Comparison of ENCODE assay signal across 8 cellular contexts in genomic region chr6:5259428-5259827, GRCh38. TPM values are rescaled to one million over a fixed set of nuclear protein-coding genes. Genes with fewer than 3 reads are reported as not detected.
DNase-seq lines count a peak whose midpoint lies in the region; ATAC-seq and TF ChIP-seq lines count a peak whose summit lies in the region.

No MANE protein-coding gene starts in this region.

- ATAC-seq in activated B cell treated with CpG ODN at 0.5 μM for 24 hours (ENCODE audit: low read depth), result no peak
- ATAC-seq in HG02981 (IDR thresholded peaks at IDR 0.05; ENCODE audit: unreplicated experiment), result no peak

- peak overlapping the region; percentile 95 for H3K27ac ChIP-seq in subcutaneous abdominal adipose tissue (ENCODE audit: low read depth, low read length)

- H3K36me3 ChIP-seq in iPS-15b (ENCODE audit: control insufficient read depth, insufficient read depth, low read length) (peaks cover 7% of the 10 kb centered on the region), subcutaneous abdominal adipose tissue (ENCODE audit: control insufficient read depth in 5 of 5, insufficient read depth in 5 of 5, low read length in 5 of 5) (peaks cover 0 to 3% (median 0%) of the 10 kb centered on the region in 5 donors)

- peak overlapping the region; percentile 97 for H3K4me3 Mint-ChIP-seq in activated T-cell treated with anti-CD3 and anti-CD28 coated beads, Interleukin-2, amount 50 U/mL, for 24 hours
- peak overlapping the region; percentile 98 for H3K4me3 Mint-ChIP-seq in activated B cell treated with CpG ODN at 0.5 μM for 24 hours

- peaks cover 45% of the 10 kb centered on the region for H3K4me1 Mint-ChIP-seq in activated T-cell treated with anti-CD3 and anti-CD28 coated beads, Interleukin-2, amount 50 U/mL, for 24 hours (ENCODE audit: low read depth)
- peaks cover 25% of the 10 kb centered on the region for H3K4me1 Mint-ChIP-seq in activated B cell treated with CpG ODN at 0.5 μM for 24 hours

- H3K27me3 ChIP-seq in iPS-15b (ENCODE audit: control insufficient read depth, insufficient read depth, low read length) (no peaks in the 10 kb centered on the region), subcutaneous abdominal adipose tissue (ENCODE audit: control insufficient read depth in 5 of 5, insufficient read depth in 4 of 5, low read length in 5 of 5) (no peaks in the 10 kb centered on the region)

- POLR2A ChIA-PET in activated B cell treated with CpG ODN at 0.5 μM for 24 hours (lab: Charles Lee), result interaction anchor here (0.7 to 2.8 kb wide), 2 partner anchors 29 to 43 kb away, joined by 3 to 37 read pairs; no protein-coding TSS in a partner anchor

- peak overlapping the region; percentile 78 for H3K4me3 ChIP-seq in iPS-15b (ENCODE audit: low read depth, low read length)
- H3K4me3 ChIP-seq in subcutaneous abdominal adipose tissue (ENCODE audit: low read depth in 1 of 5, low read length in 5 of 5), result peak overlapping the region in 3 of 5 donors; percentile 89 to 94 (median 92)

- intact Hi-C loops in activated B cell treated with CpG ODN at 0.5 μM for 24 hours (cut with micrococcal nuclease), result no loop called here

- no peaks in the 10 kb centered on the region for H3K9me3 ChIP-seq in iPS-15b (ENCODE audit: control insufficient read depth, insufficient read depth, low read length)
- no peaks in the 10 kb centered on the region for H3K9me3 ChIP-seq in subcutaneous abdominal adipose tissue (ENCODE audit: control insufficient read depth in 5 of 5, low read length in 5 of 5)

- no peak overlapping the region for H3K9ac ChIP-seq in iPS-15b (ENCODE audit: low read depth, low read length)
- peak overlapping the region in 1 of 5 donors; percentile 21 for H3K9ac ChIP-seq in subcutaneous abdominal adipose tissue (ENCODE audit: low read length in 5 of 5)

- H3K36me3 Mint-ChIP-seq in activated T-cell treated with anti-CD3 and anti-CD28 coated beads, Interleukin-2, amount 50 U/mL, for 24 hours (ENCODE audit: low read depth), result peaks cover 68% of the 10 kb centered on the region
- H3K36me3 Mint-ChIP-seq in activated B cell treated with CpG ODN at 0.5 μM for 24 hours (ENCODE audit: low read depth), result peaks cover 21% of the 10 kb centered on the region

- peak overlapping the region; percentile 100 for H3K27ac Mint-ChIP-seq in activated T-cell treated with anti-CD3 and anti-CD28 coated beads, Interleukin-2, amount 50 U/mL, for 24 hours
- H3K27ac Mint-ChIP-seq in activated B cell treated with CpG ODN at 0.5 μM for 24 hours, result peak overlapping the region; percentile 97

- CTCF ChIA-PET in activated B cell treated with CpG ODN at 0.5 μM for 24 hours (lab: Charles Lee), result interaction anchor here (1.1 kb wide), 1 partner anchor 43 kb away, joined by 7 read pairs; no protein-coding TSS in a partner anchor

- DNase-seq in activated T-cell treated with anti-CD3 and anti-CD28 coated beads, Interleukin-2, amount 50 U/mL, for 24 hours, result no peak
- no peak for DNase-seq in activated T-cell treated with anti-CD3 and anti-CD28 coated beads, Interleukin-2, amount 50 U/mL, for 48 hours
- DNase-seq in activated B cell treated with CpG ODN at 0.5 μM for 24 hours (no peak), occipital lobe (lab: John Stamatoyannopoulos, UW) (no peak), NCI-H2029 (lab: John Stamatoyannopoulos, UW) (no peak)

- H3K27me3 Mint-ChIP-seq in activated T-cell treated with anti-CD3 and anti-CD28 coated beads, Interleukin-2, amount 50 U/mL, for 24 hours, result no peaks in the 10 kb centered on the region
- H3K27me3 Mint-ChIP-seq in activated B cell treated with CpG ODN at 0.5 μM for 24 hours, result no peaks in the 10 kb centered on the region

- H3K4me1 ChIP-seq in iPS-15b (ENCODE audit: control insufficient read depth, insufficient read depth, low read length) (no peaks in the 10 kb centered on the region), subcutaneous abdominal adipose tissue (ENCODE audit: control insufficient read depth in 5 of 5, insufficient read depth in 5 of 5, low read length in 5 of 5) (peaks cover 3 to 22% (median 20%) of the 10 kb centered on the region in 5 donors)

- H3K9me3 Mint-ChIP-seq in activated T-cell treated with anti-CD3 and anti-CD28 coated beads, Interleukin-2, amount 50 U/mL, for 24 hours, result no peaks in the 10 kb centered on the region
- no peaks in the 10 kb centered on the region for H3K9me3 Mint-ChIP-seq in activated B cell treated with CpG ODN at 0.5 μM for 24 hours

- TF ChIP-seq CTCF in activated B cell treated with CpG ODN at 0.5 μM for 24 hours (IDR thresholded peaks at IDR 0.05), result no peak

RNA-seq across cellular contexts. Expression of gene LYRM4, which starts 1.3 kb away (rescaled TPM):
- total RNA-seq in activated B cell treated with CpG ODN at 0.5 μM for 24 hours, result 51.2 and 52.2 TPM in 2 replicates
- 16.2 TPM for total RNA-seq in occipital lobe

RNA-seq across cellular contexts. Expression of gene FARS2, which starts 1.9 kb away (rescaled TPM):
- total RNA-seq in activated B cell treated with CpG ODN at 0.5 μM for 24 hours (28.2 and 32.7 TPM in 2 replicates), occipital lobe (24.8 TPM)
